17 cellular contexts compared by ENCODE assay signal in the genomic region with DNA sequence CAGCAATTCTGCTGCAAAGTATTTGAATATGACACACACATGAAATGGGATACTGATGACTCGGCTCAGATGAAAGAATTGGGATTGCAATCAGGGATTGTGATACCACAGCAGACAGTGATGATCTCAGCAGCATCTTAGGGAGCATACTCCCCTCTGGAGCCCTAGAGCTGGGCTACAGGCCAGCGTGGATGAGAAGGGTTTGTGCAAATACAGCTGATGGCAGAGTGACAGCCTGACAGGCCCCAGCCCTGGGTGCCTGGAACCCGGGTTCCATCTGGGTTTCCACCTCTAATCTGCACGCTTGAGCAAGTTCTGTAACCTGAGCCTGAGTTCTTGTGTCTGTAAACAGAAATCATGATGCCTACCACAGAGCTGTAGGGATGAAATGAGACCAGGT.
DNase-seq lines count a peak whose midpoint lies in the region; ATAC-seq and TF ChIP-seq lines count a peak whose summit lies in the region.
"Had no signal": no experiment of that assay in that cellular context is flagged by ENCODE, and none has a peak within 500 bp of the region (broad histone marks: within the 10 kb centered on the region; RNA-seq: fewer than 3 reads in every experiment).

No MANE protein-coding gene starts in this region.

- H3K79me2 ChIP-seq in osteoblast (ENCODE audit: insufficient read depth, low read length), result no peaks in the 10 kb centered on the region

- no peak overlapping the region for H2AFZ ChIP-seq in osteoblast (ENCODE audit: low read length)

- ATAC-seq in HG02759 (IDR thresholded peaks at IDR 0.05; ENCODE audit: unreplicated experiment), result no peak
- ATAC-seq: activated CD8-positive, alpha-beta memory T cell treated with anti-CD3 and anti-CD28 coated beads, Interleukin-2, amount 10 ng/mL, durations not matched to agents 7 days and 5 days; activated naive CD4-positive, alpha-beta T cell treated with anti-CD3 and anti-CD28 coated beads, Interleukin-2, amount 50 U/mL, for 72 hours; stimulated activated memory B cell treated with anti-CD40 and anti-IgM and Interleukin-4, amounts not matched to agents 10 μg/mL and 1 μg/mL and 100 μg/mL, for 72 hours had no signal

- H3K27me3 ChIP-seq in osteoblast (ENCODE audit: insufficient read depth, low read length), result no peaks in the 10 kb centered on the region
- H3K27me3 ChIP-seq: SJSA1 had no signal

- no peak for TF ChIP-seq CTCF in osteoblast (IDR thresholded peaks at IDR 0.05; ENCODE audit: extremely low read depth, low read depth, low read length)

- H3K4me3 ChIP-seq in osteoblast (ENCODE audit: insufficient read depth, low read length), result no peak overlapping the region
- H3K4me3 ChIP-seq: SJSA1 had no signal

- DNase-seq in DMS79 treated with DMSO at 0.1 percent for 48 hours (lab: John Stamatoyannopoulos, UW) (peak; percentile 88), NCI-H2029 (lab: John Stamatoyannopoulos, UW) (peak; percentile 94), NCI-H774 (lab: John Stamatoyannopoulos, UW) (peak; percentile 37), fibroblast of peridontal ligament (ENCODE audit: extremely low read depth) (peak; percentile 6), putamen (ENCODE audit: low spot score) (no peak), hippocampal formation (lab: John Stamatoyannopoulos, UW) (no peak), osteoblast (ENCODE audit: insufficient read length, low spot score, missing footprints) (no peak)
- DNase-seq: activated CD8-positive, alpha-beta memory T cell treated with anti-CD3 and anti-CD28 coated beads, Interleukin-2, amount 10 ng/mL, durations not matched to agents 7 days and 5 days; AML-193; H7; NCI-H1436 treated with DMSO at 0.1 percent for 48 hours; stimulated activated CD4-positive, alpha-beta T cell treated with anti-CD3 and anti-CD28 coated beads, Interleukin-1b, Interleukin-23, amount 100 ng/mL, for 48 hours had no signal

- no peaks in the 10 kb centered on the region for H3K36me3 ChIP-seq in osteoblast (ENCODE audit: insufficient read depth, low read length)
- H3K36me3 ChIP-seq: SJSA1 had no signal

- H3K9me3 ChIP-seq in osteoblast (ENCODE audit: low read depth, low read length), result no peaks in the 10 kb centered on the region

- H3K4me2 ChIP-seq in osteoblast (ENCODE audit: insufficient read depth, low read length), result no peak overlapping the region

- no peaks in the 10 kb centered on the region for H3K4me1 ChIP-seq in osteoblast (ENCODE audit: insufficient read depth, low read length)
- H3K4me1 ChIP-seq: SJSA1 had no signal

- H3K27ac ChIP-seq in osteoblast (ENCODE audit: low read depth, low read length), result no peak overlapping the region
- H3K27ac ChIP-seq: SJSA1, VCaP had no signal

- H4K20me1 ChIP-seq in osteoblast (ENCODE audit: insufficient read depth, low read length), result no peaks in the 10 kb centered on the region

Comparison
In these comparisons a context has a peak if more than half of its experiments do, and no peak if none do; other contexts are left out.
1. DNase-seq: peak in DMS79 treated with DMSO at 0.1 percent for 48 hours (single experiment), NCI-H2029 (single experiment), NCI-H774 (single experiment) and fibroblast of peridontal ligament (single experiment); none in putamen (single experiment), hippocampal formation (0 of 2) and osteoblast (single experiment).